Comparison of ENCODE assay signal across 22 cellular contexts in the genomic region with DNA sequence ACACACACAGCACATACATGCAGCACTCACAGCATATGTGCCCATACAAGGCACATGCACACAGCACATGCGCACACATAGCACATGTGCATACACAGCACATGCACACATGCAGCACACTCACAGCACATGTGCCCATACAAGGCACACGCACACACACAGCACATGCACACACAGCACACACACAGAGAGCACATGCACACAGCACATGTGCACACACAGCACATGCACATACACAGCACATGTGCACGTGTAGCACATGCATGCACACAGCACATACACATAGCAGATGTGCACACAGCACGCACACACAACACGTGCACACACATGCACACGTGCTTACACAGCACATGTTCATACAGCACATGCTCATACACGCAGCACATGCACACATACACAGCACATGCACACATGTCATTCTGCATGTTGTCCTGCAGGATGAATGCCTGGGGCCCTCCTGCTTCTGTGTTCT.
"Had no signal": no experiment of that assay in that cellular context is flagged by ENCODE, and none has a peak within 500 bp of the region (broad histone marks: within the 10 kb centered on the region; RNA-seq: fewer than 3 reads in every experiment).

No MANE protein-coding gene starts in this region.

- ATAC-seq: activated CD4-positive, CD25-positive, alpha-beta regulatory T cell treated with anti-CD3 and anti-CD28 coated beads, Interleukin-2, amount 50 U/mL, for 24 hours; activated naive CD4-positive, alpha-beta T cell treated with anti-CD3 and anti-CD28 coated beads, Interleukin-2, amount 50 U/mL, for 72 hours had no signal

- H3K27ac ChIP-seq: adrenal gland, transverse colon had no signal

- H3K9me3 Mint-ChIP-seq: activated CD4-positive, alpha-beta T cell treated with anti-CD3 and anti-CD28 coated beads, Interleukin-2, amount 10 ng/mL, durations not matched to agents 7 days and 5 days; activated naive CD4-positive, alpha-beta T cell treated with anti-CD3 and anti-CD28 coated beads, Interleukin-2, amount 50 U/mL, for 72 hours; dendritic cell treated with granulocyte-macrophage colony-stimulating factor and Interleukin-4, amounts not matched to agents 40 ng/mL and 50 ng/mL, for 4 days; stimulated activated naive CD8-positive, alpha-beta T cell treated with anti-CD3 and anti-CD28 coated beads, Interleukin-15, Interleukin-2, amounts not matched to agents 100 ng/mL and 50 ng/mL, for 24 hours had no signal

- H3K27me3 ChIP-seq: adrenal gland, right atrium auricular region, transverse colon had no signal

- H3K4me3 Mint-ChIP-seq: activated CD4-positive, alpha-beta T cell treated with anti-CD3 and anti-CD28 coated beads, Interleukin-2, amount 10 ng/mL, durations not matched to agents 7 days and 5 days; dendritic cell treated with granulocyte-macrophage colony-stimulating factor and Interleukin-4, amounts not matched to agents 40 ng/mL and 50 ng/mL, for 4 days; stimulated activated naive CD8-positive, alpha-beta T cell treated with anti-CD3 and anti-CD28 coated beads, Interleukin-15, Interleukin-2, amounts not matched to agents 100 ng/mL and 50 ng/mL, for 24 hours had no signal

- H3K9me3 ChIP-seq: adrenal gland, right atrium auricular region, transverse colon had no signal

- H3K27ac Mint-ChIP-seq: activated CD4-positive, alpha-beta T cell treated with anti-CD3 and anti-CD28 coated beads, Interleukin-2, amount 10 ng/mL, durations not matched to agents 7 days and 5 days; activated naive CD4-positive, alpha-beta T cell treated with anti-CD3 and anti-CD28 coated beads, Interleukin-2, amount 50 U/mL, for 72 hours; dendritic cell treated with granulocyte-macrophage colony-stimulating factor and Interleukin-4, amounts not matched to agents 40 ng/mL and 50 ng/mL, for 4 days; progenitor cell of endocrine pancreas had no signal

- H3K4me3 ChIP-seq: adrenal gland, lung, right atrium auricular region, transverse colon had no signal

- FAIRE-seq: keratinocyte, small intestine had no signal

- H3K27me3 Mint-ChIP-seq: activated CD4-positive, alpha-beta T cell treated with anti-CD3 and anti-CD28 coated beads, Interleukin-2, amount 10 ng/mL, durations not matched to agents 7 days and 5 days; dendritic cell treated with granulocyte-macrophage colony-stimulating factor and Interleukin-4, amounts not matched to agents 40 ng/mL and 50 ng/mL, for 4 days; progenitor cell of endocrine pancreas; stimulated activated naive CD8-positive, alpha-beta T cell treated with anti-CD3 and anti-CD28 coated beads, Interleukin-15, Interleukin-2, amounts not matched to agents 100 ng/mL and 50 ng/mL, for 24 hours had no signal

- DNase-seq: activated CD4-positive, alpha-beta T cell treated with anti-CD3 and anti-CD28 coated beads, Interleukin-2, amount 10 ng/mL, durations not matched to agents 7 days and 5 days; activated CD8-positive, alpha-beta memory T cell treated with anti-CD3 and anti-CD28 coated beads for 24 hours; activated CD8-positive, alpha-beta memory T cell treated with anti-CD3 and anti-CD28 coated beads, Interleukin-2, amount 50 U/mL, for 48 hours; activated effector memory CD4-positive, alpha-beta T cell treated with Interleukin-2 at 50 U/mL for 16 hours; activated T-cell treated with anti-CD3 and anti-CD28 coated beads, Interleukin-2, amount 50 U/mL, for 48 hours; adrenal gland; effector CD8-positive, alpha-beta T cell; foreskin fibroblast; hypothalamus; small intestine; stimulated activated CD4-positive, alpha-beta T cell treated with anti-CD3 and anti-CD28 coated beads, Interleukin-15, amount 100 ng/mL, for 24 hours; stimulated activated CD4-positive, alpha-beta T cell treated with anti-CD3 and anti-CD28 coated beads, Interleukin-2, amount 100 ng/mL, for 48 hours; T1000; transverse colon had no signal
